In genomic region chr5:57319633-57320032, GRCh38 we compare ENCODE assay signal across 6 cellular contexts.
"Had no signal": no experiment of that assay in that cellular context is flagged by ENCODE, and none has a peak within 500 bp of the region (broad histone marks: within the 10 kb centered on the region; RNA-seq: fewer than 3 reads in every experiment).

No MANE protein-coding gene starts in this region.

- H3K36me3 Mint-ChIP-seq: IgD-negative memory B cell had no signal

- H3K4me3 Mint-ChIP-seq: IgD-negative memory B cell had no signal

- ATAC-seq: HepG2, K562 had no signal

- H3K27ac Mint-ChIP-seq: IgD-negative memory B cell had no signal

- DNase-seq: KBM-7, KG1 had no signal

- H3K4me3 ChIP-seq: K562 had no signal

- H3K27ac ChIP-seq: HL-60 had no signal
